In the genomic region with DNA sequence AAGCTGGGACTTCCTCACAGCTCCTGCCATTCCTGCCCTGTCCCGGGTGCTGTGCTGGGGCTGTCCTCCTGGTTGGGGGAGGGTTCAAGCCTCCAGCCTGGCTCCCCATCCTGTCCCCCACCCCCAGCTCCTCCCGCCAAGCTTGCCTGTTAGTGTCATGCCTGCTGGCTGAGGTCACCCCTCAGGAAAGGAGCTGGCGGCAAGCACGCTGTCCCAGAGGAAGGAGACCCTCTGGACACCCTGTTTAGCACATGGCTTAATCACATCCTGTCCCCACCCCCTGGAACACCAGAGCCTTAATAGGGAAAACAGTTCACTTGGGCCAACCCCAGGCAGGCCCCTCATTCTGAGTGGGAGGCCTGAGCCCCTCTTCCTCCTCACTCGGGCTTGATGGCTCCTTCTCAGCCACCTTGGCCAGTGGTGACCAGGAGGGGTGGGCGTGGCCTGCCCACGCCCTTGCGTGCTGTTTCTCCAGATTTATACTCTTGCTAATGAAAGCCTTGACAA, we compare ENCODE assay signal across 8 cellular contexts. TPM values are rescaled to one million over a fixed set of nuclear protein-coding genes. Genes with fewer than 3 reads are reported as not detected.
DNase-seq lines count a peak whose midpoint lies in the region; ATAC-seq and TF ChIP-seq lines count a peak whose summit lies in the region.

No MANE protein-coding gene starts in this region.

- no peaks in the 10 kb centered on the region for H3K27me3 Mint-ChIP-seq in neural crest cell (ENCODE audit: low read depth)

- no peak for ATAC-seq in HG02623 (IDR thresholded peaks at IDR 0.05; ENCODE audit: unreplicated experiment)

- peaks cover 19% of the 10 kb centered on the region for H3K4me1 Mint-ChIP-seq in neural crest cell

- peak overlapping the region; percentile 27 for H3K27ac Mint-ChIP-seq in neural crest cell (ENCODE audit: unreplicated experiment)

- no peak overlapping the region for H3K9ac ChIP-seq in BLaER1

- H3K4me3 ChIP-seq in BLaER1 (no peak overlapping the region), fibroblast of pulmonary artery (replicated peaks; ENCODE audit: low read depth, low read length) (no peak overlapping the region)

- POLR2A ChIA-PET in RWPE1 (lab: Yijun Ruan, JAX; ENCODE audit: low non-redundant PET): interaction anchor here (0.5 to 0.6 kb wide), 2 partner anchors 20 to 256 kb away, joined by 3 read pairs; no protein-coding TSS in a partner anchor

- peak overlapping the region; percentile 40 for H3K4me2 ChIP-seq in BLaER1

- H3K27ac ChIP-seq in BLaER1 (peak overlapping the region; percentile 53), RWPE1 (peak overlapping the region; percentile 99)

- TF ChIP-seq CTCF in RWPE1 (conservative IDR thresholded peaks at IDR 0.05; ENCODE audit: low read depth) (no peak), fibroblast of pulmonary artery (IDR thresholded peaks at IDR 0.05; ENCODE audit: low read length, missing control alignments) (no peak), neural crest cell (conservative IDR thresholded peaks at IDR 0.05) (no peak)

- H3K36me3 ChIP-seq in BLaER1: peaks cover 99% of the 10 kb centered on the region

- H3K9me3 Mint-ChIP-seq in neural crest cell: no peaks in the 10 kb centered on the region

- DNase-seq in RWPE1 (ENCODE audit: low spot score) (no peak), fibroblast of pulmonary artery (ENCODE audit: low read depth) (peak; percentile 48), neural crest cell (ENCODE audit: low read depth, low spot score) (no peak), T-helper 9 cell (no peak), NCI-H345 treated with DMSO at 0.1 percent for 48 hours (lab: John Stamatoyannopoulos, UW; ENCODE audit: unreplicated experiment) (no peak), DMS 273 treated with DMSO at 0.1 percent for 48 hours (lab: John Stamatoyannopoulos, UW) (no peak)

- CTCF ChIA-PET in RWPE1 (lab: Yijun Ruan, JAX): interaction anchor here (0.5 kb wide), 1 partner anchor 67 kb away, joined by 3 read pairs; no protein-coding TSS in a partner anchor

- peaks cover 22% of the 10 kb centered on the region for H3K4me1 ChIP-seq in BLaER1

- peaks cover 19% of the 10 kb centered on the region for H3K36me3 Mint-ChIP-seq in neural crest cell (ENCODE audit: low read depth)

- no peaks in the 10 kb centered on the region for H3K9me3 ChIP-seq in BLaER1

- H4K20me1 ChIP-seq in BLaER1: peaks cover 69% of the 10 kb centered on the region

- H3K27me3 ChIP-seq in BLaER1: no peaks in the 10 kb centered on the region

- no peak overlapping the region for H3K4me3 Mint-ChIP-seq in neural crest cell

RNA-seq across cellular contexts. Expression of gene PHYHD1, which starts 9.2 kb away (rescaled TPM):
- 3.9 and 5.0 TPM in 2 replicates for total RNA-seq in neural crest cell

RNA-seq across cellular contexts. Expression of gene LRRC8A, which starts 29.6 kb away (rescaled TPM):
- total RNA-seq in neural crest cell: 48.5 and 49.7 TPM in 2 replicates

RNA-seq across cellular contexts. Expression of gene KYAT1, which starts 29.8 kb away (rescaled TPM):
- total RNA-seq in neural crest cell: 17.7 and 17.9 TPM in 2 replicates

RNA-seq across cellular contexts. Expression of gene DOLK, which starts 35.8 kb away (rescaled TPM):
- total RNA-seq in neural crest cell: 20.7 and 21.1 TPM in 2 replicates

RNA-seq across cellular contexts. Expression of gene NUP188, which starts 35.9 kb away (rescaled TPM):
- 128 TPM in 2 replicates for total RNA-seq in neural crest cell
